ENCODE assay signal across 21 cellular contexts in the genomic region with DNA sequence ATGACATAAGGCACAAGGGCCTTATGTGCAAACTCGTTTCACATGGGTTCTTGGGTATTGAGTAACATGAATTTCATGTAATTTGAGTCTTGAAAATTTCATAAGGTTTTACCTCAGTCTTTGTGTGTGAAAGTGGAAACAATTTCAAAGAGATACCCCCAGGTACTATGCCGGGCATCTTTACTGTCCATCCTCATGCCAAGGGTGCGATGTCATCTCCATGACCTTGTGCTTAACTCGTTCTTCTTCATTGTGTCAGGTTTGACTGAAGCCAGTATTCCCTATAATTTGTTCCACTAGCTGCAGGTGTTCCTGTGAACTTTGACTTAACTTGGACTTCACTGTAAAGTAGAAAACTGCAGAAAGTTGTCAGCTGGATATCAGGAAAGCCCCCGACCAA.
"Had no signal": no experiment of that assay in that cellular context is flagged by ENCODE, and none has a peak within 500 bp of the region (broad histone marks: within the 10 kb centered on the region; RNA-seq: fewer than 3 reads in every experiment).

No MANE protein-coding gene starts in this region.

- DNase-seq: KBM-7, MV-4-11, NCI-H1048, NCI-H1105, NCI-H1417, NCI-H1436 treated with DMSO at 0.1 percent for 48 hours, NCI-H1694, NCI-H187 treated with DMSO at 0.1 percent for 48 hours, NCI-H2029 treated with DMSO at 0.1 percent for 48 hours, NCI-H2171, NCI-H345, NCI-H446 treated with DMSO at 0.1 percent for 48 hours, NCI-H510A treated with DMSO at 0.1 percent for 48 hours, NCI-H526, NCI-H774, RPMI8226, SHP77, SK-N-SH, SW 1271, T-cell had no signal

- H3K27me3 Mint-ChIP-seq: T-cell had no signal

- H3K4me1 Mint-ChIP-seq: T-cell had no signal

- H3K36me3 Mint-ChIP-seq: T-cell had no signal

- H3K4me3 Mint-ChIP-seq: T-cell had no signal

- H3K9ac ChIP-seq: SK-N-SH had no signal

- H3K27ac ChIP-seq: HL-60 had no signal

- ATAC-seq: T-cell had no signal

- H3K9me3 ChIP-seq: SK-N-SH had no signal

- H3K27ac Mint-ChIP-seq: T-cell had no signal

- H3K4me2 ChIP-seq: SK-N-SH had no signal
